In genomic region chr20:52598306-52598705, GRCh38 we compare ENCODE assay signal across 16 cellular contexts.
A peak's percentile ranks its signal among the peaks of the same experiment; 100 is the strongest.
DNase-seq lines count a peak whose midpoint lies in the region; ATAC-seq, FAIRE-seq and TF ChIP-seq lines count a peak whose summit lies in the region.
"Had no signal": no experiment of that assay in that cellular context is flagged by ENCODE, and none has a peak within 500 bp of the region (broad histone marks: within the 10 kb centered on the region; RNA-seq: fewer than 3 reads in every experiment).

No MANE protein-coding gene starts in this region.

- 58% methylated on average over 7 of the region's 7 CpGs for WGBS in GM12878 (ENCODE audit: insufficient coverage, insufficient replicate concordance, low lambda C conversion rate, missing lambda C conversion rate)

- no peak overlapping the region for H2AFZ ChIP-seq in GM12878 (ENCODE audit: control insufficient read depth, low read depth, low read length)
- H2AFZ ChIP-seq: GM23338 had no signal

- H3K36me3 Mint-ChIP-seq in natural killer cell = no peaks in the 10 kb centered on the region
- no peaks in the 10 kb centered on the region for H3K36me3 Mint-ChIP-seq in activated CD8-positive, alpha-beta memory T cell treated with anti-CD3 and anti-CD28 coated beads, Interleukin-2, amount 10 ng/mL, durations not matched to agents 7 days and 5 days

- H3K9me3 Mint-ChIP-seq in natural killer cell = peaks cover 2 to 8% of the 10 kb centered on the region in 2 donors
- H3K9me3 Mint-ChIP-seq in activated CD8-positive, alpha-beta memory T cell treated with anti-CD3 and anti-CD28 coated beads, Interleukin-2, amount 10 ng/mL, durations not matched to agents 7 days and 5 days (ENCODE audit: low read depth) = no peaks in the 10 kb centered on the region

- no peak for TF ChIP-seq CTCF in GM12878 (IDR thresholded peaks at IDR 0.05 in 2 of 3, conservative IDR thresholded peaks at IDR 0.05 in 1 of 3; ENCODE audit: control insufficient read depth in 2 of 3, extremely low read depth in 1 of 3, insufficient read depth in 1 of 3, low read depth in 3 of 3, low read length in 3 of 3)
- no peak for TF ChIP-seq CTCF in kidney epithelial cell (IDR thresholded peaks at IDR 0.05; ENCODE audit: insufficient read depth, low read length, poor library complexity, severe bottlenecking)
- no peak for TF ChIP-seq CTCF in natural killer cell (IDR thresholded peaks at IDR 0.05)

- H3K4me1 Mint-ChIP-seq in natural killer cell = no peaks in the 10 kb centered on the region
- H3K4me1 Mint-ChIP-seq in activated CD8-positive, alpha-beta memory T cell treated with anti-CD3 and anti-CD28 coated beads, Interleukin-2, amount 10 ng/mL, durations not matched to agents 7 days and 5 days = no peaks in the 10 kb centered on the region
- H3K4me1 Mint-ChIP-seq: CD4-positive, alpha-beta memory T cell; GM23338; H9 had no signal

- no peaks in the 10 kb centered on the region for H4K20me1 ChIP-seq in GM12878 (ENCODE audit: control insufficient read depth, insufficient read depth)

- H3K4me2 ChIP-seq in GM12878 (ENCODE audit: control insufficient read depth, insufficient read depth) = no peak overlapping the region
- H3K4me2 ChIP-seq: GM23338 had no signal

- no peaks in the 10 kb centered on the region for H3K36me3 ChIP-seq in GM12878 (ENCODE audit: control insufficient read depth in 2 of 2, insufficient read depth in 2 of 2, low read length in 1 of 2)
- H3K36me3 ChIP-seq in kidney epithelial cell (ENCODE audit: control insufficient read depth, insufficient read depth, low read length) = no peaks in the 10 kb centered on the region

- BruUV-seq in GM12878 (replicated peaks; lab: Mats Ljungman, UMichigan) = no TSS peak

- TF ChIP-seq EP300 in GM12878 (IDR thresholded peaks at IDR 0.05; ENCODE audit: borderline replicate concordance in 1 of 2, control insufficient read depth in 1 of 2, low read depth in 2 of 2, low read length in 2 of 2) = no peak

- POLR2A ChIA-PET in GM12878 (lab: Charles Lee) = no interaction called here

- H3K9ac ChIP-seq in GM12878 (ENCODE audit: control insufficient read depth, insufficient read depth, low read length) = no peak overlapping the region

- TF ChIP-seq RAD21 in GM12878 (IDR thresholded peaks at IDR 0.05; ENCODE audit: insufficient read depth, low read depth, low read length) = no peak

- RAD21 ChIA-PET in GM12878 (lab: Charles Lee; ENCODE audit: unreplicated experiment) = no interaction called here

- SMC1A ChIA-PET in GM12878 (lab: Charles Lee; ENCODE audit: uncharacterized antibody, unreplicated experiment) = no interaction called here

- ATAC-seq in GM12878 (no peak), HG03045 (IDR thresholded peaks at IDR 0.05; ENCODE audit: unreplicated experiment) (no peak), natural killer cell (no peak)
- no peak for ATAC-seq in activated CD8-positive, alpha-beta memory T cell treated with anti-CD3 and anti-CD28 coated beads, Interleukin-2, amount 10 ng/mL, durations not matched to agents 7 days and 5 days
- ATAC-seq: GM23338, HCT116 had no signal

- intact Hi-C loops in GM12878 (cut with micrococcal nuclease; ENCODE audit: unreplicated experiment) = no loop called here
- intact Hi-C loops in natural killer cell (cut with micrococcal nuclease) = no loop called here

- H3K4me3 Mint-ChIP-seq in natural killer cell = no peak overlapping the region
- no peak overlapping the region for H3K4me3 Mint-ChIP-seq in activated CD8-positive, alpha-beta memory T cell treated with anti-CD3 and anti-CD28 coated beads, Interleukin-2, amount 10 ng/mL, durations not matched to agents 7 days and 5 days
- H3K4me3 Mint-ChIP-seq: CD4-positive, alpha-beta memory T cell; GM23338; H9 had no signal

- no peak overlapping the region for H3K4me3 ChIP-seq in GM12878
- no peak overlapping the region for H3K4me3 ChIP-seq in kidney epithelial cell (ENCODE audit: low read depth, low read length)
- H3K4me3 ChIP-seq: GM23338 had no signal

- no peak overlapping the region for H3K27ac ChIP-seq in GM12878 (ENCODE audit: control insufficient read depth, insufficient read depth)

- H3K9me3 ChIP-seq in GM12878 (replicated peaks; ENCODE audit: control insufficient read depth, insufficient read depth, low read length) = no peaks in the 10 kb centered on the region

- no peaks in the 10 kb centered on the region for H3K79me2 ChIP-seq in GM12878 (ENCODE audit: control insufficient read depth, insufficient read depth, low read length)

- no peaks in the 10 kb centered on the region for H3K27me3 ChIP-seq in GM12878 (replicated peaks in 1 of 2; ENCODE audit: control insufficient read depth in 2 of 2, insufficient read depth in 2 of 2, low read length in 1 of 2)
- H3K27me3 ChIP-seq in kidney epithelial cell (ENCODE audit: control insufficient read depth, insufficient read depth, low read length) = no peaks in the 10 kb centered on the region

- no peak overlapping the region for H3K27ac Mint-ChIP-seq in natural killer cell
- no peak overlapping the region for H3K27ac Mint-ChIP-seq in activated CD8-positive, alpha-beta memory T cell treated with anti-CD3 and anti-CD28 coated beads, Interleukin-2, amount 10 ng/mL, durations not matched to agents 7 days and 5 days
- H3K27ac Mint-ChIP-seq: CD4-positive, alpha-beta memory T cell; GM23338; H9 had no signal

- no peak for DNase-seq in GM12878 (ENCODE audit: low read depth, low spot score)
- DNase-seq in kidney epithelial cell (ENCODE audit: low read depth) = peak; percentile 34
- DNase-seq in left kidney (ENCODE audit: low read depth, low spot score) = peak; percentile 51
- DNase-seq in natural killer cell = no peak
- no peak for DNase-seq in activated CD8-positive, alpha-beta memory T cell treated with anti-CD3 and anti-CD28 coated beads, Interleukin-2, amount 10 ng/mL, durations not matched to agents 7 days and 5 days
- DNase-seq: C1 segment of cervical spinal cord; Calu3; CD4-positive, alpha-beta memory T cell; COR-L47; DND-41; H9 had no signal

- FAIRE-seq in GM12878 (lab: Jason Lieb, UNC) = peak; percentile 49
- FAIRE-seq: G401.6, GM18507 had no signal

- in situ Hi-C loops in GM12878 (cut with MboI) = no loop called here

- peaks cover 4 to 10% of the 10 kb centered on the region in 2 donors for H3K27me3 Mint-ChIP-seq in natural killer cell (ENCODE audit: low read depth in 2 of 2)
- no peaks in the 10 kb centered on the region for H3K27me3 Mint-ChIP-seq in activated CD8-positive, alpha-beta memory T cell treated with anti-CD3 and anti-CD28 coated beads, Interleukin-2, amount 10 ng/mL, durations not matched to agents 7 days and 5 days
- H3K27me3 Mint-ChIP-seq: CD4-positive, alpha-beta memory T cell had no signal

- CTCF ChIA-PET in GM12878 (lab: Yijun Ruan, JAX) = interaction anchor here (0.6 kb wide), 1 partner anchor 15 kb away, joined by 3 read pairs; no protein-coding TSS in a partner anchor
- CTCF ChIA-PET in activated CD8-positive, alpha-beta memory T cell treated with anti-CD3 and anti-CD28 coated beads, Interleukin-2, amount 10 ng/mL, durations not matched to agents 7 days and 5 days (lab: Charles Lee) = interaction anchor here (1.3 kb wide), 1 partner anchor 12 kb away, joined by 4 read pairs; no protein-coding TSS in a partner anchor

- H3K4me1 ChIP-seq in GM12878 (ENCODE audit: control insufficient read depth, insufficient read depth, low read length) = no peaks in the 10 kb centered on the region

- no peak for TF ChIP-seq POLR2A in GM12878 (IDR thresholded peaks at IDR 0.05; ENCODE audit: low read depth, low read length)

TF ChIP-seq in GM12878, 131 proteins besides CTCF, POLR2A, EP300 and RAD21 (continues in another document):
- TF ChIP-seq IKZF2 (IDR thresholded peaks at IDR 0.05) (no peak), FOXM1 (IDR thresholded peaks at IDR 0.05; ENCODE audit: low read depth, low read length) (no peak), GATAD2B (conservative IDR thresholded peaks at IDR 0.05; ENCODE audit: low read depth) (no peak), SREBF2 (IDR thresholded peaks at IDR 0.05; ENCODE audit: low read length) (no peak), ZNF622 (IDR thresholded peaks at IDR 0.05) (no peak), IRF3 (IDR thresholded peaks at IDR 0.05) (no peak), IKZF1 (conservative IDR thresholded peaks at IDR 0.05) (no peak), ZNF592 (IDR thresholded peaks at IDR 0.05) (no peak)

Comparison
In these comparisons a context has a peak if more than half of its experiments do, and no peak if none do; other contexts are left out.
1. DNase-seq: peak in kidney epithelial cell (single experiment) and left kidney (single experiment); none in GM12878 (single experiment), natural killer cell (single experiment) and activated CD8-positive, alpha-beta memory T cell treated with anti-CD3 and anti-CD28 coated beads, Interleukin-2, amount 10 ng/mL, durations not matched to agents 7 days and 5 days (single experiment).